In genomic region chr6:156848533-156848932, GRCh38 we compare ENCODE assay signal across 10 cellular contexts.
DNase-seq lines count a peak whose midpoint lies in the region; ATAC-seq, FAIRE-seq and TF ChIP-seq lines count a peak whose summit lies in the region.
"Had no signal": no experiment of that assay in that cellular context is flagged by ENCODE, and none has a peak within 500 bp of the region (broad histone marks: within the 10 kb centered on the region; RNA-seq: fewer than 3 reads in every experiment).

No MANE protein-coding gene starts in this region.

- BruUV-seq in K562 (replicated peaks; lab: Mats Ljungman, UMichigan): no TSS peak

- H3K9me1 ChIP-seq in K562 (ENCODE audit: control insufficient read depth, insufficient read depth, low read length): no peaks in the 10 kb centered on the region

- WGBS in K562 (ENCODE audit: insufficient coverage, low coverage, missing lambda C conversion rate): 7% methylated on average over 5 of the region's 5 CpGs

- H3K27ac Mint-ChIP-seq in naive thymus-derived CD4-positive, alpha-beta T cell: peak overlapping the region in 6 of 9 donors; percentile 18 to 76 (median 34)
- no peak overlapping the region for H3K27ac Mint-ChIP-seq in activated CD4-positive, alpha-beta T cell treated with anti-CD3 and anti-CD28 coated beads, Interleukin-2, amount 10 ng/mL, durations not matched to agents 7 days and 5 days

- H3K27me3 ChIP-seq in K562 (ENCODE audit: control insufficient read depth in 2 of 2, insufficient read depth in 2 of 2, low read length in 2 of 2): no peaks in the 10 kb centered on the region
- H3K27me3 ChIP-seq in naive thymus-derived CD4-positive, alpha-beta T cell (ENCODE audit: control insufficient read depth in 2 of 2, insufficient read depth in 2 of 2, low read length in 2 of 2): no peaks in the 10 kb centered on the region

- H3K4me1 ChIP-seq in K562 (replicated peaks in 1 of 2; ENCODE audit: control insufficient read depth in 2 of 2, insufficient read depth in 2 of 2, low read length in 2 of 2): peaks cover 7 to 33% of the 10 kb centered on the region in 2 experiments; a peak in 4 of 5 replicates
- peaks cover 27 to 51% of the 10 kb centered on the region in 2 donors for H3K4me1 ChIP-seq in naive thymus-derived CD4-positive, alpha-beta T cell (ENCODE audit: control insufficient read depth in 2 of 2, insufficient read depth in 2 of 2, low read length in 2 of 2)

- H3K27me3 Mint-ChIP-seq in naive thymus-derived CD4-positive, alpha-beta T cell: no peaks in the 10 kb centered on the region
- no peaks in the 10 kb centered on the region for H3K27me3 Mint-ChIP-seq in activated CD4-positive, alpha-beta T cell treated with anti-CD3 and anti-CD28 coated beads, Interleukin-2, amount 10 ng/mL, durations not matched to agents 7 days and 5 days

- H4K20me1 ChIP-seq in K562 (replicated peaks; ENCODE audit: control insufficient read depth, insufficient read depth, low read length): 0 out of 2 replicates have a peak, but pooled peaks cover 5% of the 10 kb centered on the region

- no peak for FAIRE-seq in K562 (lab: Jason Lieb, UNC)
- FAIRE-seq: TTC549 had no signal

- POLR2A ChIA-PET in K562 (lab: Yijun Ruan, JAX): interaction anchor here (0.5 to 0.8 kb wide), 3 partner anchors 13 to 1484 kb away, joined by 3 read pairs; no protein-coding TSS in a partner anchor
- POLR2A ChIA-PET in naive thymus-derived CD4-positive, alpha-beta T cell (lab: Charles Lee): no interaction called here
- POLR2A ChIA-PET in activated CD4-positive, alpha-beta T cell treated with anti-CD3 and anti-CD28 coated beads, Interleukin-2, amount 10 ng/mL, durations not matched to agents 7 days and 5 days (lab: Charles Lee): no interaction called here

- peak overlapping the region; percentile 15; the same call in 1 of the 3 replicates for H3K27ac ChIP-seq in K562 (ENCODE audit: extremely low read depth, low read depth, low read length)
- H3K27ac ChIP-seq in naive thymus-derived CD4-positive, alpha-beta T cell (ENCODE audit: low read depth, low read length): no peak overlapping the region

- ATAC-seq in K562: peak; percentile 67
- ATAC-seq in naive thymus-derived CD4-positive, alpha-beta T cell: no peak
- no peak for ATAC-seq in HG03571 (IDR thresholded peaks at IDR 0.05; ENCODE audit: unreplicated experiment)

- peaks cover 97% of the 10 kb centered on the region for H3K79me2 ChIP-seq in K562 (ENCODE audit: control insufficient read depth, insufficient read depth, low read length)

- H3K36me3 ChIP-seq in K562 (ENCODE audit: control insufficient read depth, insufficient read depth, low read length): no peaks in the 10 kb centered on the region
- H3K36me3 ChIP-seq in naive thymus-derived CD4-positive, alpha-beta T cell (ENCODE audit: control insufficient read depth in 2 of 3, insufficient read depth in 3 of 3, low read length in 3 of 3): no peaks in the 10 kb centered on the region

- TF ChIP-seq EP300 in K562 (IDR thresholded peaks at IDR 0.05; ENCODE audit: low read length): no peak

- H3K36me3 Mint-ChIP-seq in naive thymus-derived CD4-positive, alpha-beta T cell: peaks cover 0 to 13% (median 7%) of the 10 kb centered on the region in 5 donors
- H3K36me3 Mint-ChIP-seq in activated CD4-positive, alpha-beta T cell treated with anti-CD3 and anti-CD28 coated beads, Interleukin-2, amount 10 ng/mL, durations not matched to agents 7 days and 5 days (ENCODE audit: low read depth): peaks cover 20% of the 10 kb centered on the region

- H2AFZ ChIP-seq in K562 (ENCODE audit: low read depth, low read length): no peak overlapping the region

- peak overlapping the region in 1 of 2 experiments; percentile 53; a peak in 2 of 4 replicates for H3K9ac ChIP-seq in K562 (ENCODE audit: insufficient read depth in 1 of 2, low read depth in 2 of 2, low read length in 2 of 2)

- DNase-seq in DMS79 (lab: John Stamatoyannopoulos, UW) (peak; percentile 58), NCI-H1105 treated with DMSO at 0.1 percent for 48 hours (lab: John Stamatoyannopoulos, UW) (peak; percentile 81), K562 (ENCODE audit: extremely low read depth in 1 of 4, low spot score in 3 of 4) (peak in 2 of 4 experiments; percentile 59 to 66)
- DNase-seq in naive thymus-derived CD4-positive, alpha-beta T cell: no peak
- no peak for DNase-seq in stimulated activated naive CD4-positive, alpha-beta T cell (lab: John Stamatoyannopoulos, UW)
- no peak for DNase-seq in activated CD4-positive, alpha-beta T cell treated with anti-CD3 and anti-CD28 coated beads, Interleukin-2, amount 10 ng/mL, durations not matched to agents 7 days and 5 days
- DNase-seq in effector CD8-positive, alpha-beta T cell (lab: John Stamatoyannopoulos, UW): no peak
- DNase-seq: central memory CD4-positive, alpha-beta T cell had no signal

- no peak for TF ChIP-seq RAD21 in K562 (CRISPR knock-in tag; conservative IDR thresholded peaks at IDR 0.05 in 1 of 2, IDR thresholded peaks at IDR 0.05 in 1 of 2)

- in situ Hi-C loops in K562 (cut with MboI): no loop called here

- CTCF ChIA-PET in K562 (lab: Yijun Ruan, JAX; ENCODE audit: low intra/inter-chr PET ratio): no interaction called here
- CTCF ChIA-PET in naive thymus-derived CD4-positive, alpha-beta T cell (lab: Charles Lee): interaction anchor here (0.5 kb wide), 1 partner anchor 889 kb away, joined by 3 read pairs; no protein-coding TSS in a partner anchor
- CTCF ChIA-PET in activated CD4-positive, alpha-beta T cell treated with anti-CD3 and anti-CD28 coated beads, Interleukin-2, amount 10 ng/mL, durations not matched to agents 7 days and 5 days (lab: Charles Lee): interaction anchor here (0.6 kb wide), 1 partner anchor 19 kb away, joined by 4 read pairs; no protein-coding TSS in a partner anchor

- H3K4me3 ChIP-seq in K562: no peak overlapping the region
- H3K4me3 ChIP-seq in naive thymus-derived CD4-positive, alpha-beta T cell (ENCODE audit: low read length): no peak overlapping the region

- no peaks in the 10 kb centered on the region for H3K9me3 ChIP-seq in K562 (replicated peaks; ENCODE audit: control insufficient read depth, insufficient read depth, low read depth, low read length)
- H3K9me3 ChIP-seq in naive thymus-derived CD4-positive, alpha-beta T cell (ENCODE audit: control insufficient read depth in 2 of 3, low read length in 3 of 3): no peaks in the 10 kb centered on the region

- TF ChIP-seq CTCF in K562 (IDR thresholded peaks at IDR 0.05 in 2 of 3, conservative IDR thresholded peaks at IDR 0.05 in 1 of 3; ENCODE audit: insufficient read depth in 2 of 3, low read depth in 1 of 3, low read length in 3 of 3): no peak

- no peak for TF ChIP-seq POLR2A in K562 (conservative IDR thresholded peaks at IDR 0.05)

- H3K4me3 Mint-ChIP-seq in naive thymus-derived CD4-positive, alpha-beta T cell: peak overlapping the region in 2 of 10 donors; percentile 12 to 68
- H3K4me3 Mint-ChIP-seq in activated CD4-positive, alpha-beta T cell treated with anti-CD3 and anti-CD28 coated beads, Interleukin-2, amount 10 ng/mL, durations not matched to agents 7 days and 5 days: no peak overlapping the region

- intact Hi-C loops in K562 (cut with micrococcal nuclease): no loop called here
- intact Hi-C loops in naive thymus-derived CD4-positive, alpha-beta T cell (cut with micrococcal nuclease): no loop called here

- H3K4me1 Mint-ChIP-seq in naive thymus-derived CD4-positive, alpha-beta T cell: peaks cover 63 to 100% (median 97%) of the 10 kb centered on the region in 7 donors
- H3K4me1 Mint-ChIP-seq in activated CD4-positive, alpha-beta T cell treated with anti-CD3 and anti-CD28 coated beads, Interleukin-2, amount 10 ng/mL, durations not matched to agents 7 days and 5 days: peaks cover 52% of the 10 kb centered on the region

- H3K4me2 ChIP-seq in K562 (ENCODE audit: insufficient read depth, low read length): peak overlapping the region; percentile 27; the same call in 1 of the 2 replicates

- H3K9me3 Mint-ChIP-seq in naive thymus-derived CD4-positive, alpha-beta T cell: no peaks in the 10 kb centered on the region
- H3K9me3 Mint-ChIP-seq in activated CD4-positive, alpha-beta T cell treated with anti-CD3 and anti-CD28 coated beads, Interleukin-2, amount 10 ng/mL, durations not matched to agents 7 days and 5 days: no peaks in the 10 kb centered on the region

TF ChIP-seq in K562, 482 proteins besides CTCF, POLR2A, EP300 and RAD21 (continues in another document):
- TF ChIP-seq TAF7 (tag; IDR thresholded peaks at IDR 0.05) (no peak), XRCC4 (IDR thresholded peaks at IDR 0.05; ENCODE audit: extremely low read depth, insufficient read depth, insufficient read length) (no peak), SRSF1 (IDR thresholded peaks at IDR 0.05; ENCODE audit: low read depth, low read length) (no peak), TSC22D4 (tag; IDR thresholded peaks at IDR 0.05) (no peak), TEAD2 (tag; IDR thresholded peaks at IDR 0.05) (no peak), DPF2 (IDR thresholded peaks at IDR 0.05) (0 out of 2 replicates have a peak, but pooled peaks have one; percentile 20), HOMEZ (CRISPR knock-in tag; IDR thresholded peaks at IDR 0.05) (no peak), POLR3G (IDR thresholded peaks at IDR 0.05; ENCODE audit: extremely low read depth, insufficient read length, insufficient replicate concordance) (no peak), SIN3B (IDR thresholded peaks at IDR 0.05; ENCODE audit: low read depth) (no peak)
- TF ChIP-seq, protein P1, sequence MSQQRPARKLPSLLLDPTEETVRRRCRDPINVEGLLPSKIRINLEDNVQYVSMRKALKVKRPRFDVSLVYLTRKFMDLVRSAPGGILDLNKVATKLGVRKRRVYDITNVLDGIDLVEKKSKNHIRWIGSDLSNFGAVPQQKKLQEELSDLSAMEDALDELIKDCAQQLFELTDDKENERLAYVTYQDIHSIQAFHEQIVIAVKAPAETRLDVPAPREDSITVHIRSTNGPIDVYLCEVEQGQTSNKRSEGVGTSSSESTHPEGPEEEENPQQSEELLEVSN (IDR thresholded peaks at IDR 0.05; ENCODE audit: borderline replicate concordance in 1 of 2, extremely low read depth in 1 of 2, insufficient read depth in 1 of 2, insufficient read length in 1 of 2, low read depth in 1 of 2, low read length in 1 of 2, poor library complexity in 1 of 2, severe bottlenecking in 1 of 2): no peak

Comparison
In these comparisons a context has a peak if more than half of its experiments do, and no peak if none do; other contexts are left out.
1. DNase-seq: peak in DMS79 (single experiment) and NCI-H1105 treated with DMSO at 0.1 percent for 48 hours (single experiment); none in naive thymus-derived CD4-positive, alpha-beta T cell (0 of 9), stimulated activated naive CD4-positive, alpha-beta T cell (0 of 6), activated CD4-positive, alpha-beta T cell treated with anti-CD3 and anti-CD28 coated beads, Interleukin-2, amount 10 ng/mL, durations not matched to agents 7 days and 5 days (single experiment) and effector CD8-positive, alpha-beta T cell (single experiment).